In genomic region chr20:2729791-2730190, GRCh38 we compare ENCODE assay signal across 14 cellular contexts. TPM values are rescaled to one million over a fixed set of nuclear protein-coding genes. Genes with fewer than 3 reads are reported as not detected.
A peak's percentile ranks its signal among the peaks of the same experiment; 100 is the strongest.
DNase-seq lines count a peak whose midpoint lies in the region; ATAC-seq and TF ChIP-seq lines count a peak whose summit lies in the region.
"Had no signal": no experiment of that assay in that cellular context is flagged by ENCODE, and none has a peak within 500 bp of the region (broad histone marks: within the 10 kb centered on the region; RNA-seq: fewer than 3 reads in every experiment).

No MANE protein-coding gene starts in this region.

- intact Hi-C loops in CD4-positive, alpha-beta T cell (cut with DNase I, micrococcal nuclease) = loop anchor here in 1 of 2 experiments (1.0 kb wide), 1 partner anchor 12 kb away; no protein-coding TSS in a partner anchor
- intact Hi-C loops in esophagus muscularis mucosa (cut with DNase I) = no loop called here

- H3K9me3 Mint-ChIP-seq in CD4-positive, alpha-beta T cell = peaks cover 4% of the 10 kb centered on the region
- peaks cover 20% of the 10 kb centered on the region for H3K9me3 Mint-ChIP-seq in WTC11

- H3K4me3 ChIP-seq in AG04449 (ENCODE audit: low read depth, low read length) (no peak overlapping the region), esophagus muscularis mucosa (no peak overlapping the region), right atrium auricular region (no peak overlapping the region)
- H3K4me3 ChIP-seq: BLaER1 had no signal

- H3K9me3 ChIP-seq in CD4-positive, alpha-beta T cell (ENCODE audit: control insufficient read depth, low read length) = peaks cover 5% of the 10 kb centered on the region
- peaks cover 0 to 11% (median 0%) of the 10 kb centered on the region in 4 donors for H3K9me3 ChIP-seq in esophagus muscularis mucosa
- peaks cover 0 to 13% of the 10 kb centered on the region in 2 donors for H3K9me3 ChIP-seq in right atrium auricular region

- no peak for TF ChIP-seq POLR2A in esophagus muscularis mucosa (IDR thresholded peaks at IDR 0.05; ENCODE audit: low read depth)

- H3K36me3 ChIP-seq in esophagus muscularis mucosa (peaks cover 0 to 17% (median 4%) of the 10 kb centered on the region in 4 donors), right atrium auricular region (no peaks in the 10 kb centered on the region)

- DNase-seq in AG04449 (ENCODE audit: low read depth, low spot score) (peak; percentile 21), WTC11 (ENCODE audit: low spot score) (no peak), esophagus muscularis mucosa (ENCODE audit: extremely low spot score) (peak; percentile 64), right atrium auricular region (ENCODE audit: low spot score) (no peak), epidermal melanocyte (ENCODE audit: insufficient read length, low spot score) (no peak)
- no peak for DNase-seq in CD4-positive, alpha-beta T cell
- DNase-seq in activated CD4-positive, CD25-positive, alpha-beta regulatory T cell treated with anti-CD3 and anti-CD28 coated beads, Interleukin-2, amount 50 U/mL, for 72 hours = no peak
- DNase-seq: NCI-H1417; NCI-H2171; nephron progenitor cell; NK-92 treated with Interleukin-12 subunit alpha and Interleukin-12 subunit beta, amount 100 ng/mL, for 24 hours; SHP77 treated with DMSO at 0.1 percent for 48 hours; substantia nigra had no signal

- H3K4me1 Mint-ChIP-seq in CD4-positive, alpha-beta T cell (ENCODE audit: low read depth) = peaks cover 33% of the 10 kb centered on the region
- H3K4me1 Mint-ChIP-seq in WTC11 = peaks cover 5% of the 10 kb centered on the region
- H3K4me1 Mint-ChIP-seq: nephron progenitor cell had no signal

- peak overlapping the region; percentile 66 for H3K4me3 Mint-ChIP-seq in CD4-positive, alpha-beta T cell
- H3K4me3 Mint-ChIP-seq in WTC11 = no peak overlapping the region
- H3K4me3 Mint-ChIP-seq: nephron progenitor cell had no signal

- H3K27ac Mint-ChIP-seq in CD4-positive, alpha-beta T cell = peak overlapping the region; percentile 88
- H3K27ac Mint-ChIP-seq in WTC11 = no peak overlapping the region
- H3K27ac Mint-ChIP-seq: nephron progenitor cell had no signal

- CTCF ChIA-PET in AG04449 (lab: Yijun Ruan, JAX) (interaction anchor here (1.1 to 6.0 kb wide), 5 partner anchors 11 to 23 kb away, joined by 3 to 42 read pairs (median 11); no protein-coding TSS in a partner anchor), WTC11 (lab: Charles Lee) (interaction anchor here (0.9 to 2.0 kb wide), 9 partner anchors 10 to 83 kb away, joined by 3 to 10 read pairs (median 6); no protein-coding TSS in a partner anchor)
- CTCF ChIA-PET in CD4-positive, alpha-beta T cell (lab: Charles Lee) = interaction anchor here (1.0 to 3.8 kb wide), 6 partner anchors 12 to 205 kb away, joined by 3 to 31 read pairs (median 8); partner anchors contain the start of gene EBF4

- H3K27me3 Mint-ChIP-seq in CD4-positive, alpha-beta T cell = no peaks in the 10 kb centered on the region
- peaks cover 50% of the 10 kb centered on the region for H3K27me3 Mint-ChIP-seq in WTC11 (ENCODE audit: low read depth)

- H3K27ac ChIP-seq in CD4-positive, alpha-beta T cell (ENCODE audit: low read depth, low read length) = peak overlapping the region; percentile 47
- H3K27ac ChIP-seq in esophagus muscularis mucosa (replicated peaks in 1 of 4) (no peak overlapping the region), right atrium auricular region (no peak overlapping the region)
- H3K27ac ChIP-seq: BLaER1 had no signal

- TF ChIP-seq CTCF in AG04449 (IDR thresholded peaks at IDR 0.05; ENCODE audit: insufficient read depth, low read length, missing control alignments) = no peak
- TF ChIP-seq CTCF in CD4-positive, alpha-beta T cell (IDR thresholded peaks at IDR 0.05) = no peak
- no peak for TF ChIP-seq CTCF in WTC11 (IDR thresholded peaks at IDR 0.05)
- no peak for TF ChIP-seq CTCF in esophagus muscularis mucosa (IDR thresholded peaks at IDR 0.05)
- TF ChIP-seq CTCF in right atrium auricular region (IDR thresholded peaks at IDR 0.05) = no peak

- H3K36me3 Mint-ChIP-seq in CD4-positive, alpha-beta T cell (ENCODE audit: low read depth) = peaks cover 6% of the 10 kb centered on the region
- H3K36me3 Mint-ChIP-seq in WTC11 = no peaks in the 10 kb centered on the region

- H3K4me1 ChIP-seq in esophagus muscularis mucosa = no peaks in the 10 kb centered on the region
- no peaks in the 10 kb centered on the region for H3K4me1 ChIP-seq in right atrium auricular region

- no peak for ATAC-seq in CD4-positive, alpha-beta T cell (ENCODE audit: poor library complexity)
- ATAC-seq in WTC11 = peak; percentile 56

- H3K27me3 ChIP-seq in CD4-positive, alpha-beta T cell (ENCODE audit: control insufficient read depth, insufficient read depth, low read length) = no peaks in the 10 kb centered on the region
- no peaks in the 10 kb centered on the region for H3K27me3 ChIP-seq in esophagus muscularis mucosa
- no peaks in the 10 kb centered on the region for H3K27me3 ChIP-seq in right atrium auricular region
- H3K27me3 ChIP-seq: BLaER1 had no signal

- WGBS in esophagus muscularis mucosa = 38% methylated on average over 1 of the region's 1 CpG

- TF ChIP-seq EP300 in esophagus muscularis mucosa (IDR thresholded peaks at IDR 0.05) = no peak

- POLR2A ChIA-PET in AG04449 (lab: Yijun Ruan, JAX) = no interaction called here
- POLR2A ChIA-PET in CD4-positive, alpha-beta T cell (lab: Charles Lee) = interaction anchor here (0.7 to 5.8 kb wide), 16 partner anchors 9 to 741 kb away, joined by 3 to 178 read pairs (median 7); partner anchors contain the start of genes ATRN, EBF4, IDH3B and NOP56
- POLR2A ChIA-PET in WTC11 (lab: Charles Lee) = no interaction called here

TF ChIP-seq in WTC11, 78 proteins besides CTCF, POLR2A, EP300 and RAD21:
- no peak for TF ChIP-seq ZNF532 (CRISPR knock-in tag; IDR thresholded peaks at IDR 0.05; ENCODE audit: borderline replicate concordance)
- no peak for TF ChIP-seq SMAD4 (CRISPR knock-in tag; IDR thresholded peaks at IDR 0.05)

RNA-seq across cellular contexts. Expression of gene EBF4, which starts 37.2 kb away (rescaled TPM):
- total RNA-seq in CD4-positive, alpha-beta T cell = 1 to 10 TPM; 4.2 to 5.1 TPM
- total RNA-seq in WTC11 (2021) (2.7 to 5.0 TPM (median 3.2 TPM) in 3 replicates), esophagus muscularis mucosa (10 to 100 TPM; 23.7 to 46.7 (median 30.1) TPM), right atrium auricular region (1 to 10 TPM; 2.5 to 8.5 TPM)

Comparison
In these comparisons a context has a peak if more than half of its experiments do, and no peak if none do; other contexts are left out.
1. DNase-seq: peak in AG04449 (single experiment) and esophagus muscularis mucosa (single experiment); none in CD4-positive, alpha-beta T cell (0 of 10), WTC11 (single experiment), activated CD4-positive, CD25-positive, alpha-beta regulatory T cell treated with anti-CD3 and anti-CD28 coated beads, Interleukin-2, amount 50 U/mL, for 72 hours (single experiment), right atrium auricular region (single experiment) and epidermal melanocyte (single experiment).